Comparison of ENCODE assay signal across 8 cellular contexts in genomic region chr12:95003213-95003920, GRCh38. TPM values are rescaled to one million over a fixed set of nuclear protein-coding genes. Genes with fewer than 3 reads are reported as not detected.
A peak's percentile ranks its signal among the peaks of the same experiment; 100 is the strongest.
DNase-seq lines count a peak whose midpoint lies in the region; ATAC-seq and TF ChIP-seq lines count a peak whose summit lies in the region.

Gene NDUFA12, minus strand, starts transcription at chr12:95003697. Its CDS starts 17 bp downstream, at chr12:95003680.

- peak within 1 kb of the TSS; percentile 53 for H3K9ac ChIP-seq in rectal smooth muscle tissue (ENCODE audit: low read length)

- intact Hi-C loops in T-helper 2 cell treated with Interferon-gamma antibody and Interleukin-4, amounts not matched to agents 100 ng/mL and 5 ng/mL, for 36 hours (cut with micrococcal nuclease) = loop anchor here (1.0 to 2.0 kb wide), 7 partner anchors 15 to 1326 kb away; partner anchors contain the start of genes CRADD, FGD6, METAP2 and NR2C1
- intact Hi-C loops in ascending aorta (cut with DNase I) = loop anchor here (2.0 kb wide), 1 partner anchor 69 kb away; the partner anchor contains the start of gene NR2C1
- intact Hi-C loops in aorta (cut with DNase I) = no loop called here

- peaks cover 4% of the 10 kb centered on the region in 2 donors for H3K4me1 ChIP-seq in ascending aorta
- peaks cover 6% of the 10 kb centered on the region for H3K4me1 ChIP-seq in rectal smooth muscle tissue (ENCODE audit: control insufficient read depth, insufficient read depth, low read length)
- H3K4me1 ChIP-seq in aorta (ENCODE audit: control insufficient read depth in 1 of 2, insufficient read depth in 2 of 2, low read length in 2 of 2) = no peaks in the 10 kb centered on the region

- H3K9me3 ChIP-seq in ascending aorta (peaks cover 0 to 9% of the 10 kb centered on the region in 2 donors), aorta (ENCODE audit: control insufficient read depth, low read length) (no peaks in the 10 kb centered on the region)

- no peak for TF ChIP-seq CTCF in ascending aorta (IDR thresholded peaks at IDR 0.05)

- ATAC-seq in GM18499 (IDR thresholded peaks at IDR 0.05; ENCODE audit: insufficient read depth, unreplicated experiment) (peak; percentile 81), HG02943 (IDR thresholded peaks at IDR 0.05; ENCODE audit: low read depth, unreplicated experiment) (peak; percentile 97), aorta (ENCODE audit: low FRiP score) (peak; percentile 99)

- H3K27me3 ChIP-seq in ascending aorta (no peaks in the 10 kb centered on the region), rectal smooth muscle tissue (ENCODE audit: control insufficient read depth, insufficient read depth, low read length) (no peaks in the 10 kb centered on the region), aorta (ENCODE audit: control insufficient read depth in 1 of 2, insufficient read depth in 2 of 2, low read length in 1 of 2) (no peaks in the 10 kb centered on the region)

- peak within 1 kb of the TSS; percentile 63 to 89 for H3K4me3 ChIP-seq in ascending aorta
- H3K4me3 ChIP-seq in rectal smooth muscle tissue (ENCODE audit: low read length) = peak within 1 kb of the TSS; percentile 88
- peak within 1 kb of the TSS; percentile 70 to 82 for H3K4me3 ChIP-seq in aorta (ENCODE audit: low read length in 2 of 2)

- H3K36me3 ChIP-seq in ascending aorta (peaks cover 4 to 9% of the 10 kb centered on the region in 2 donors), rectal smooth muscle tissue (ENCODE audit: control insufficient read depth, insufficient read depth, low read length) (no peaks in the 10 kb centered on the region), aorta (ENCODE audit: control insufficient read depth in 1 of 2, insufficient read depth in 2 of 2, low read length in 1 of 2) (no peaks in the 10 kb centered on the region)

- WGBS in aorta, 2 donors = 0% methylated on average over 34 of the region's 34 CpGs

- DNase-seq in NCI-H187 treated with DMSO at 0.1 percent for 48 hours (lab: John Stamatoyannopoulos, UW) (peak; percentile 75), ascending aorta (ENCODE audit: low spot score in 2 of 2) (peak; percentile 86 to 96), hepatic stellate cell (ENCODE audit: low spot score) (peak; percentile 92), aorta (peak; percentile 97 to 98)

- peak within 1 kb of the TSS; percentile 75 to 82 for H3K27ac ChIP-seq in ascending aorta
- peak within 1 kb of the TSS; percentile 72 for H3K27ac ChIP-seq in rectal smooth muscle tissue (ENCODE audit: low read depth, low read length)
- no peak within 1 kb of the TSS for H3K27ac ChIP-seq in aorta (ENCODE audit: low read depth in 1 of 2, low read length in 2 of 2)

RNA-seq across cellular contexts. Expression of gene NDUFA12, which starts in this region (rescaled TPM):
- total RNA-seq in T-helper 2 cell treated with Interferon-gamma antibody and Interleukin-4, amounts not matched to agents 100 ng/mL and 5 ng/mL, for 36 hours = 144 and 145 TPM in 2 replicates
- total RNA-seq in ascending aorta (15.1 TPM), aorta (10 to 100 TPM; 53.9 to 61.7 TPM)
- polyA plus RNA-seq in aorta = 100 to 1,000 TPM in 1 of 2 donors, 10 to 100 TPM in 1; 90.1 to 118 TPM

Comparison
In these comparisons a context has a peak if more than half of its experiments do, and no peak if none do; other contexts are left out.
1. H3K27ac ChIP-seq: peak in ascending aorta (2 of 2) and rectal smooth muscle tissue (single experiment); none in aorta (0 of 2).
2. intact Hi-C loops: an anchor here in T-helper 2 cell treated with Interferon-gamma antibody and Interleukin-4, amounts not matched to agents 100 ng/mL and 5 ng/mL, for 36 hours (1.0 to 2.0 kb wide) and ascending aorta (2.0 kb wide); none called in aorta.
3. Peak in every context shown above with its lines, with median percentiles within 50 percentile points of each other: ATAC-seq, DNase-seq and H3K4me3 ChIP-seq.